ENCODE assay signal across 13 cellular contexts in genomic region chr4:154984148-154984547, GRCh38.
A peak's percentile ranks its signal among the peaks of the same experiment; 100 is the strongest.
DNase-seq lines count a peak whose midpoint lies in the region; ATAC-seq and TF ChIP-seq lines count a peak whose summit lies in the region.
"Had no signal": no experiment of that assay in that cellular context is flagged by ENCODE, and none has a peak within 500 bp of the region (broad histone marks: within the 10 kb centered on the region; RNA-seq: fewer than 3 reads in every experiment).

No MANE protein-coding gene starts in this region.

- H3K4me3 Mint-ChIP-seq in stimulated activated naive B cell treated with anti-CD40 and anti-IgM and Interleukin-4, amounts not matched to agents 10 μg/mL and 1 μg/mL and 100 μg/mL, for 72 hours = no peak overlapping the region
- H3K4me3 Mint-ChIP-seq: central memory CD8-positive, alpha-beta T cell; neural progenitor cell had no signal

- no peak for TF ChIP-seq CTCF in WERI-Rb-1 (IDR thresholded peaks at IDR 0.05; ENCODE audit: low read depth, low read length)

- H4K8ac ChIP-seq in trophoblast cell (ENCODE audit: low read depth, low read length) = no peak overlapping the region

- no peak overlapping the region for H2BK12ac ChIP-seq in trophoblast cell (ENCODE audit: low read length)

- H3K9me3 ChIP-seq in WERI-Rb-1 (ENCODE audit: severe bottlenecking) (no peaks in the 10 kb centered on the region), trophoblast cell (ENCODE audit: insufficient read depth, low read depth, low read length) (no peaks in the 10 kb centered on the region)

- H3K4me1 ChIP-seq in trophoblast cell (ENCODE audit: control insufficient read depth in 1 of 2, insufficient read depth in 2 of 2, low read length in 2 of 2) = no peaks in the 10 kb centered on the region
- H3K4me1 ChIP-seq: neural progenitor cell had no signal

- ATAC-seq in GM19328 (IDR thresholded peaks at IDR 0.05; ENCODE audit: unreplicated experiment) = peak; percentile 95
- peak; percentile 98 for ATAC-seq in HG02610 (IDR thresholded peaks at IDR 0.05; ENCODE audit: unreplicated experiment)
- ATAC-seq in HG03378 (IDR thresholded peaks at IDR 0.05; ENCODE audit: unreplicated experiment) = peak; percentile 95
- peak; percentile 95 for ATAC-seq in stimulated activated naive B cell treated with anti-CD40 and anti-IgM and Interleukin-4, amounts not matched to agents 10 μg/mL and 1 μg/mL and 100 μg/mL, for 72 hours (replicated peaks)

- no peaks in the 10 kb centered on the region for H3K36me3 Mint-ChIP-seq in stimulated activated naive B cell treated with anti-CD40 and anti-IgM and Interleukin-4, amounts not matched to agents 10 μg/mL and 1 μg/mL and 100 μg/mL, for 72 hours
- H3K36me3 Mint-ChIP-seq: neural progenitor cell had no signal

- no peaks in the 10 kb centered on the region for H3K79me1 ChIP-seq in trophoblast cell (ENCODE audit: low read length)

- H2AFZ ChIP-seq in trophoblast cell (ENCODE audit: insufficient read depth, low read length, poor library complexity) = no peak overlapping the region
- H2AFZ ChIP-seq: neural progenitor cell had no signal

- no peak overlapping the region for H2BK120ac ChIP-seq in trophoblast cell (ENCODE audit: insufficient read depth, low read length, poor library complexity)

- H3K27me3 ChIP-seq in WERI-Rb-1 (ENCODE audit: insufficient read depth, low read depth, severe bottlenecking) (no peaks in the 10 kb centered on the region), trophoblast cell (ENCODE audit: insufficient read depth, low read length) (no peaks in the 10 kb centered on the region)
- H3K27me3 ChIP-seq: neural progenitor cell had no signal

- H3K9me3 Mint-ChIP-seq in stimulated activated naive B cell treated with anti-CD40 and anti-IgM and Interleukin-4, amounts not matched to agents 10 μg/mL and 1 μg/mL and 100 μg/mL, for 72 hours = peaks cover 0 to 4% of the 10 kb centered on the region in 2 donors
- H3K9me3 Mint-ChIP-seq: central memory CD8-positive, alpha-beta T cell had no signal

- H3K36me3 ChIP-seq in WERI-Rb-1 = no peaks in the 10 kb centered on the region
- H3K36me3 ChIP-seq in trophoblast cell (ENCODE audit: control insufficient read depth in 1 of 2, insufficient read depth in 2 of 2, low read length in 2 of 2) = no peaks in the 10 kb centered on the region
- H3K36me3 ChIP-seq: neural progenitor cell had no signal

- no peak overlapping the region for H3K23ac ChIP-seq in trophoblast cell (ENCODE audit: low read length)

- H2AK5ac ChIP-seq in trophoblast cell (ENCODE audit: low read length) = no peak overlapping the region

- no peak overlapping the region for H3K27ac Mint-ChIP-seq in stimulated activated naive B cell treated with anti-CD40 and anti-IgM and Interleukin-4, amounts not matched to agents 10 μg/mL and 1 μg/mL and 100 μg/mL, for 72 hours
- H3K27ac Mint-ChIP-seq: neural progenitor cell had no signal

- no peak overlapping the region for H3K4ac ChIP-seq in trophoblast cell (ENCODE audit: low read depth, low read length)

- H4K12ac ChIP-seq in trophoblast cell (ENCODE audit: low read depth, low read length) = no peak overlapping the region

- H4K91ac ChIP-seq in trophoblast cell (ENCODE audit: low read depth, low read length) = no peak overlapping the region

- no peak overlapping the region for H3K9ac ChIP-seq in trophoblast cell (ENCODE audit: low read length)
- H3K9ac ChIP-seq: neural progenitor cell had no signal

- no peak overlapping the region for H2BK5ac ChIP-seq in trophoblast cell (ENCODE audit: low read depth, low read length, poor library complexity)

- no peak overlapping the region for H3K4me2 ChIP-seq in trophoblast cell (ENCODE audit: low read length)
- H3K4me2 ChIP-seq: neural progenitor cell had no signal

- no peak overlapping the region for H3K14ac ChIP-seq in trophoblast cell (ENCODE audit: low read length)

- no peak overlapping the region for H3K27ac ChIP-seq in WERI-Rb-1
- no peak overlapping the region for H3K27ac ChIP-seq in trophoblast cell (ENCODE audit: low read depth, low read length)
- H3K27ac ChIP-seq: neural progenitor cell, RWPE1, VCaP had no signal

- H3K79me2 ChIP-seq in trophoblast cell (ENCODE audit: control insufficient read depth, insufficient read depth, low read length, poor library complexity) = no peaks in the 10 kb centered on the region

- H3K4me3 ChIP-seq in WERI-Rb-1 (ENCODE audit: low read depth, low read length) (no peak overlapping the region), trophoblast cell (ENCODE audit: low read depth, low read length) (no peak overlapping the region)
- H3K4me3 ChIP-seq: neural progenitor cell had no signal

- no CpG with 5 or more reads among the region's 4 CpGs for WGBS in trophoblast cell (ENCODE audit: extremely low coverage, insufficient coverage, insufficient read length)

- H3K18ac ChIP-seq in trophoblast cell (ENCODE audit: low read length) = no peak overlapping the region

- DNase-seq in stimulated activated naive B cell treated with anti-CD40 and anti-IgM and Interleukin-4, amounts not matched to agents 10 μg/mL and 1 μg/mL and 100 μg/mL, for 72 hours = peak; percentile 15
- no peak for DNase-seq in SW480 (ENCODE audit: low spot score)
- DNase-seq in WERI-Rb-1 = no peak
- DNase-seq in trophoblast cell = no peak
- DNase-seq: activated effector memory CD4-positive, alpha-beta T cell treated with anti-CD3 and anti-CD28 coated beads, Interleukin-2, amount 50 U/mL, for 16 hours; NCI-H187 treated with DMSO at 0.1 percent for 48 hours had no signal

- H3K4me1 Mint-ChIP-seq in stimulated activated naive B cell treated with anti-CD40 and anti-IgM and Interleukin-4, amounts not matched to agents 10 μg/mL and 1 μg/mL and 100 μg/mL, for 72 hours = peaks cover 0 to 4% of the 10 kb centered on the region in 2 donors
- H3K4me1 Mint-ChIP-seq: central memory CD8-positive, alpha-beta T cell had no signal

- peaks cover 0 to 12% of the 10 kb centered on the region in 2 donors for H3K27me3 Mint-ChIP-seq in stimulated activated naive B cell treated with anti-CD40 and anti-IgM and Interleukin-4, amounts not matched to agents 10 μg/mL and 1 μg/mL and 100 μg/mL, for 72 hours
- H3K27me3 Mint-ChIP-seq: central memory CD8-positive, alpha-beta T cell had no signal
